In the genomic region with DNA sequence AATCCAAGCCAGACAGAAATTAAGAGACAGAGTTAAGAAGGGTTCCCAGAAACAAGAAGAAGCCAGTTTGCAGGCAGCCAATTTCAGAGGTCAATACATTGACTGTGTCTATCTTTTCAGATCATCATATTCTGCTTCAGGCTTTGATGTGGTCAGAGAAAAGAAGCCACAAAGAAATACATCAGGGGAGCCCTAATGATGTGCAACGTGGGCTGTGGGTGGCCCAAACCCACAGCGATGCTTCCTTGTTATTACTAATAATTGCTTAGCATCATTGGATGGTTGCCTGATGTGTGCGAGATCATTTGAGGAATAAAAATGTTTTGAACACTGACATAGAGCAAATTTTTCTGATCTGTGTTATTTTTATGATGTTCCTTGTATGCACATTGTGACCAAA, we compare ENCODE assay signal across 2 cellular contexts.
A peak's percentile ranks its signal among the peaks of the same experiment; 100 is the strongest.
TF ChIP-seq lines count a peak whose summit lies in the region.

No MANE protein-coding gene starts in this region.

TF ChIP-seq in SK-N-SH, 30 proteins besides CTCF, POLR2A, EP300 and RAD21 (continued from another document):
- TF ChIP-seq FOXJ3 (CRISPR knock-in tag; IDR thresholded peaks at IDR 0.05) (no peak), USF1 (IDR thresholded peaks at IDR 0.05; ENCODE audit: borderline replicate concordance, low read depth) (no peak), EZH2phosphoT487 (IDR thresholded peaks at IDR 0.05; ENCODE audit: borderline replicate concordance, low read depth) (no peak)
- TF ChIP-seq, protein P1, sequence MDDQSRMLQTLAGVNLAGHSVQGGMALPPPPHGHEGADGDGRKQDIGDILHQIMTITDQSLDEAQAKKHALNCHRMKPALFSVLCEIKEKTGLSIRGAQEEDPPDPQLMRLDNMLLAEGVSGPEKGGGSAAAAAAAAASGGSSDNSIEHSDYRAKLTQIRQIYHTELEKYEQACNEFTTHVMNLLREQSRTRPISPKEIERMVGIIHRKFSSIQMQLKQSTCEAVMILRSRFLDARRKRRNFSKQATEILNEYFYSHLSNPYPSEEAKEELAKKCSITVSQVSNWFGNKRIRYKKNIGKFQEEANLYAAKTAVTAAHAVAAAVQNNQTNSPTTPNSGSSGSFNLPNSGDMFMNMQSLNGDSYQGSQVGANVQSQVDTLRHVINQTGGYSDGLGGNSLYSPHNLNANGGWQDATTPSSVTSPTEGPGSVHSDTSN (IDR thresholded peaks at IDR 0.05), result no peak

TF ChIP-seq in GM12878, 131 proteins besides CTCF, POLR2A, EP300 and RAD21 (continued from another document):
- TF ChIP-seq, protein P2, sequence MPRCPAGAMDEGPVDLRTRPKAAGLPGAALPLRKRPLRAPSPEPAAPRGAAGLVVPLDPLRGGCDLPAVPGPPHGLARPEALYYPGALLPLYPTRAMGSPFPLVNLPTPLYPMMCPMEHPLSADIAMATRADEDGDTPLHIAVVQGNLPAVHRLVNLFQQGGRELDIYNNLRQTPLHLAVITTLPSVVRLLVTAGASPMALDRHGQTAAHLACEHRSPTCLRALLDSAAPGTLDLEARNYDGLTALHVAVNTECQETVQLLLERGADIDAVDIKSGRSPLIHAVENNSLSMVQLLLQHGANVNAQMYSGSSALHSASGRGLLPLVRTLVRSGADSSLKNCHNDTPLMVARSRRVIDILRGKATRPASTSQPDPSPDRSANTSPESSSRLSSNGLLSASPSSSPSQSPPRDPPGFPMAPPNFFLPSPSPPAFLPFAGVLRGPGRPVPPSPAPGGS (IDR thresholded peaks at IDR 0.05; ENCODE audit: borderline replicate concordance, insufficient read depth, low read depth, low read length, poor library complexity, severe bottlenecking), result peak; percentile 83
- no peak for TF ChIP-seq ZNF622 (IDR thresholded peaks at IDR 0.05)
- TF ChIP-seq CHD4 (IDR thresholded peaks at IDR 0.05), result no peak
- no peak for TF ChIP-seq MLLT1 (IDR thresholded peaks at IDR 0.05)
- TF ChIP-seq TBL1XR1 (IDR thresholded peaks at IDR 0.05; ENCODE audit: low read depth, low read length), result no peak
- TF ChIP-seq, protein P3, sequence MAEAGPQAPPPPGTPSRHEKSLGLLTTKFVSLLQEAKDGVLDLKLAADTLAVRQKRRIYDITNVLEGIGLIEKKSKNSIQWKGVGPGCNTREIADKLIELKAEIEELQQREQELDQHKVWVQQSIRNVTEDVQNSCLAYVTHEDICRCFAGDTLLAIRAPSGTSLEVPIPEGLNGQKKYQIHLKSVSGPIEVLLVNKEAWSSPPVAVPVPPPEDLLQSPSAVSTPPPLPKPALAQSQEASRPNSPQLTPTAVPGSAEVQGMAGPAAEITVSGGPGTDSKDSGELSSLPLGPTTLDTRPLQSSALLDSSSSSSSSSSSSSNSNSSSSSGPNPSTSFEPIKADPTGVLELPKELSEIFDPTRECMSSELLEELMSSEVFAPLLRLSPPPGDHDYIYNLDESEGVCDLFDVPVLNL (IDR thresholded peaks at IDR 0.05; ENCODE audit: low read depth, low read length), result no peak
- no peak for TF ChIP-seq ZZZ3 (IDR thresholded peaks at IDR 0.05; ENCODE audit: control insufficient read depth, insufficient read length, low read depth)
- no peak for TF ChIP-seq LARP7 (IDR thresholded peaks at IDR 0.05)
- peak; percentile 75 for TF ChIP-seq NR2F1 (conservative IDR thresholded peaks at IDR 0.05)
- no peak for TF ChIP-seq ZNF24 (IDR thresholded peaks at IDR 0.05)
- no peak for TF ChIP-seq JUNB (IDR thresholded peaks at IDR 0.05)
- no peak for TF ChIP-seq WRNIP1 (IDR thresholded peaks at IDR 0.05; ENCODE audit: borderline replicate concordance, low read depth, low read length)
- TF ChIP-seq TARDBP (IDR thresholded peaks at IDR 0.05; ENCODE audit: borderline replicate concordance), result no peak
- TF ChIP-seq RAD51 (IDR thresholded peaks at IDR 0.05), result no peak
- TF ChIP-seq BMI1 (IDR thresholded peaks at IDR 0.05; ENCODE audit: borderline replicate concordance), result no peak
- no peak for TF ChIP-seq NBN (IDR thresholded peaks at IDR 0.05)
- no peak for TF ChIP-seq GABPA (IDR thresholded peaks at IDR 0.05; ENCODE audit: low read depth)
- TF ChIP-seq, protein P4, sequence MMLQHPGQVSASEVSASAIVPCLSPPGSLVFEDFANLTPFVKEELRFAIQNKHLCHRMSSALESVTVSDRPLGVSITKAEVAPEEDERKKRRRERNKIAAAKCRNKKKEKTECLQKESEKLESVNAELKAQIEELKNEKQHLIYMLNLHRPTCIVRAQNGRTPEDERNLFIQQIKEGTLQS (IDR thresholded peaks at IDR 0.05; ENCODE audit: borderline replicate concordance, extremely low read depth, low read depth, low read length), result no peak
- TF ChIP-seq YBX1 (IDR thresholded peaks at IDR 0.05), result no peak
- TF ChIP-seq FOXK2 (IDR thresholded peaks at IDR 0.05), result no peak
- TF ChIP-seq TCF7 (IDR thresholded peaks at IDR 0.05; ENCODE audit: borderline replicate concordance), result peak; percentile 78
- no peak for TF ChIP-seq ZNF384 (IDR thresholded peaks at IDR 0.05; ENCODE audit: borderline replicate concordance, low read depth, low read length)
- TF ChIP-seq RUNX3 (IDR thresholded peaks at IDR 0.05; ENCODE audit: low read length), result peak; percentile 81
- TF ChIP-seq CUX1 (IDR thresholded peaks at IDR 0.05; ENCODE audit: insufficient replicate concordance, low read depth, low read length), result peak; percentile 21
- TF ChIP-seq HDGF (IDR thresholded peaks at IDR 0.05), result no peak
- peak; percentile 80 for TF ChIP-seq MTA2 (IDR thresholded peaks at IDR 0.05; ENCODE audit: low read depth)
- no peak for TF ChIP-seq SPI1 (IDR thresholded peaks at IDR 0.05; ENCODE audit: borderline replicate concordance, insufficient read depth, low read depth, low read length)
- no peak for TF ChIP-seq NFXL1 (IDR thresholded peaks at IDR 0.05; ENCODE audit: borderline replicate concordance)
- no peak for TF ChIP-seq CREB1 (IDR thresholded peaks at IDR 0.05; ENCODE audit: low read depth)
- no peak for TF ChIP-seq POLR2AphosphoS2 (IDR thresholded peaks at IDR 0.05; ENCODE audit: low read depth, low read length)
- no peak for TF ChIP-seq DPF2 (IDR thresholded peaks at IDR 0.05)
- TF ChIP-seq BCL11A (IDR thresholded peaks at IDR 0.05; ENCODE audit: low read depth, low read length), result peak; percentile 89; the same call in 1 of the 2 replicates
- TF ChIP-seq NFIC (IDR thresholded peaks at IDR 0.05; ENCODE audit: low read depth, low read length), result 0 out of 2 replicates have a peak, but pooled peaks have one; percentile 20
